ENCODE assay signal across 11 cellular contexts in the genomic region with DNA sequence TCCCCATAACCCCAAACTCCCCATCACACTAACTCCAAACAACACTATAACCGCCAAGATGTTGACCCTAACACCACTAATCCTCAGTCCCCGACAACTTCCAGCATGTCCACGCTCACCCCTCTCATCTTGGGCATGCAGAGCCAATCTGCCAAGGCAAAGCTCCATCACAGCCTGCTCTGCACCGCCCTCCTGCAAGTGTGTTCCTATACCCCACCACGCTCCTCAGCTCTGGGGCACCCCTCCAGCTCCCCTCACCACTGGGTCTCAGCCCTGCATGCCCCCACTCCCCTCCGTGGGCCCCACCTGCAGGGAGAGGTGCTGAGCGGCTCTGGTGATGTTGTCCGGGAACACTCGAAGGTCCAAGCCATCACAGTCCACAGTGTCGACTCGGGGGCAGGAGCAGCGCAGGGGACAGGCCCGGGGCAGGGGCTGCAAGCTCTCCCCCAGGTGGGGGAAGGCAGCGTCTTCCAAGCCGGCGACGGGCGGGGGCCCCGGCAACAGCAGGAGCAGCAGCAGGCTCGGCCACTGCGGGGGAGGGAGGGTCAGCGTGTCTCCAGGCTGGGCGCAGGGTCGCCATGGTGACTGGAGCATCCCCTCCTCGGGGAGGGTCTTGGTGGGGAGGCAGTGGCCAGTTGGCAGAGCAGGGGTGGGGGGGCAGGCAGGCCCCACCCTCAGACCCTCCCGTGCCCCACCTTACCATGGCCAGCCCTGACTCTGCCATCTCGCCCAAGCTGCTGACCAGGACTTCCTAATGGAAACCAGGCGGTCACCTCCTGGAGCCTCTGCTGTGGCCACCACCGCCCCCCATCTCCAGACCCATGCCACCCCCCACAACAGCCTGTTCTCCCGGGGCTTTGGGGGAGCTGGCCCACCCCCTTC. TPM values are rescaled to one million over a fixed set of nuclear protein-coding genes. Genes with fewer than 3 reads are reported as not detected.
DNase-seq lines count a peak whose midpoint lies in the region; ATAC-seq, FAIRE-seq and TF ChIP-seq lines count a peak whose summit lies in the region.
"Had no signal": no experiment of that assay in that cellular context is flagged by ENCODE, and none has a peak within 500 bp of the region (broad histone marks: within the 10 kb centered on the region; RNA-seq: fewer than 3 reads in every experiment).

No MANE protein-coding gene starts in this region.

- no peak for TF ChIP-seq POLR2A in H54 (IDR thresholded peaks at IDR 0.05; ENCODE audit: low read depth, low read length)

- DNase-seq in left ventricle myocardium superior (no peak), Right ventricle myocardium inferior (ENCODE audit: missing footprints) (no peak), cardiac fibroblast (ENCODE audit: low read depth in 2 of 2) (no peak), mucosa of descending colon (no peak), H54 (ENCODE audit: insufficient read length, low spot score) (no peak), putamen (ENCODE audit: low spot score) (no peak)
- DNase-seq: BE2C, NCI-H2029, SHP77 had no signal

- H3K4me3 ChIP-seq in cardiac fibroblast (replicated peaks in 1 of 2; ENCODE audit: low read depth in 2 of 2, low read length in 2 of 2): peak overlapping the region; percentile 33 to 51
- no peak overlapping the region for H3K4me3 ChIP-seq in mucosa of descending colon

- no peak for TF ChIP-seq CTCF in cardiac fibroblast (IDR thresholded peaks at IDR 0.05; ENCODE audit: low read depth, low read length)
- TF ChIP-seq CTCF in mucosa of descending colon (IDR thresholded peaks at IDR 0.05): no peak

- intact Hi-C loops in left ventricle myocardium superior (cut with micrococcal nuclease) (no loop called here), Right ventricle myocardium inferior (cut with DNase I) (no loop called here), mucosa of descending colon (cut with DNase I, micrococcal nuclease) (no loop called here)

- H3K4me1 ChIP-seq in mucosa of descending colon (ENCODE audit: low read depth): peaks cover 4% of the 10 kb centered on the region

- H3K36me3 ChIP-seq in mucosa of descending colon (ENCODE audit: low read depth): no peaks in the 10 kb centered on the region
- H3K36me3 ChIP-seq: BE2C had no signal

- no peak for FAIRE-seq in H54 (lab: Jason Lieb, UNC)

- ATAC-seq in left ventricle myocardium superior: peak; percentile 19
- no peak for ATAC-seq in Right ventricle myocardium inferior
- ATAC-seq in mucosa of descending colon: peak; percentile 5
- ATAC-seq in GM18517 (IDR thresholded peaks at IDR 0.05; ENCODE audit: unreplicated experiment): no peak
- no peak for ATAC-seq in GM19463 (IDR thresholded peaks at IDR 0.05; ENCODE audit: unreplicated experiment)

- H3K9me3 ChIP-seq in mucosa of descending colon: no peaks in the 10 kb centered on the region
- H3K9me3 ChIP-seq: BE2C had no signal

RNA-seq across cellular contexts. Expression of gene PODNL1, which starts 0.5 kb away (rescaled TPM):
- total RNA-seq in left ventricle myocardium superior: 2.0 TPM
- 2.5 TPM for total RNA-seq in Right ventricle myocardium inferior
- total RNA-seq in mucosa of descending colon: 1 to 10 TPM; 1.7 to 3.4 (median 2.9) TPM

RNA-seq across cellular contexts. Expression of gene DCAF15, which starts 14.6 kb away (rescaled TPM):
- total RNA-seq in left ventricle myocardium superior (18.2 TPM), Right ventricle myocardium inferior (18.0 TPM), mucosa of descending colon (10 to 100 TPM; 26.4 to 35.2 (median 34.7) TPM)

RNA-seq across cellular contexts. Expression of gene CC2D1A, which starts 31.7 kb away (rescaled TPM):
- total RNA-seq in left ventricle myocardium superior: 19.6 TPM
- total RNA-seq in Right ventricle myocardium inferior: 18.7 TPM
- total RNA-seq in mucosa of descending colon: 100 to 1,000 TPM in 2 of 3 donors, 10 to 100 TPM in 1; 68.4 to 118 (median 101) TPM

RNA-seq across cellular contexts. Expression of gene BRME1, which starts 31.8 kb away (rescaled TPM):
- total RNA-seq in left ventricle myocardium superior (0.72 TPM), Right ventricle myocardium inferior (0.76 TPM), mucosa of descending colon (10 to 100 TPM in 2 of 3 donors, 1 to 10 TPM in 1; 5.5 to 12.9 (median 10.8) TPM)

Comparison
In these comparisons a context has a peak if more than half of its experiments do, and no peak if none do; other contexts are left out.
1. ATAC-seq: peak in left ventricle myocardium superior (single experiment) and mucosa of descending colon (single experiment); none in Right ventricle myocardium inferior (single experiment), GM18517 (single experiment) and GM19463 (single experiment).